14 cellular contexts compared by ENCODE assay signal in the genomic region with DNA sequence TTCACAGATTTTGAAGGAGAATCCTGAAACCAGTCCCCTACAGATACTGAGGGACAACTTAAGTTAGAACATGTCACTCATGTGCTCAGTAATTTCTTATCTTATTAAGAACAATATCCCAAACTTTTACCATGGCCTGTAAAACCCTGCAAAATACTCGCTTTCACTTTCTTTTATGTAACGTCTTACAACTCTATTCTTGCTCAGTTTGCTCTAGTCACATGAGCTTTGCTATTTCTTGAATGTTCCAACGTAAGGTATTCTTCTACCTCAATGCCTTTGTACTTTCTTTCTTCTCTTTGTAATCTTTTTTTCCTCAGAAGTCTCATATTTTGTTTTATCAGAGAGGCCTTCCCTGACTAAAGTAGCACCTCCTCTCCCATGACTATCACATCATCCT. TPM values are rescaled to one million over a fixed set of nuclear protein-coding genes. Genes with fewer than 3 reads are reported as not detected.
A peak's percentile ranks its signal among the peaks of the same experiment; 100 is the strongest.
DNase-seq lines count a peak whose midpoint lies in the region; ATAC-seq and TF ChIP-seq lines count a peak whose summit lies in the region.
"Had no signal": no experiment of that assay in that cellular context is flagged by ENCODE, and none has a peak within 500 bp of the region (broad histone marks: within the 10 kb centered on the region; RNA-seq: fewer than 3 reads in every experiment).

No MANE protein-coding gene starts in this region.

- DNase-seq in activated CD8-positive, alpha-beta T cell treated with anti-CD3 and anti-CD28 coated beads for 36 hours: no peak
- DNase-seq in HuH-7.5 (ENCODE audit: low spot score) (no peak), NCI-H1930 (lab: John Stamatoyannopoulos, UW) (no peak), mucosa of descending colon (no peak)
- no peak for DNase-seq in stimulated activated CD4-positive, alpha-beta T cell treated with anti-CD3 and anti-CD28 coated beads, Interleukin-4, amount 100 ng/mL, for 24 hours
- DNase-seq: activated CD4-positive, CD25-positive, alpha-beta regulatory T cell treated with anti-CD3 and anti-CD28 coated beads, Interleukin-2, amount 50 U/mL, for 72 hours; H9; NCI-H2107 had no signal

- H3K4me1 ChIP-seq in BLaER1 (peaks cover 13% of the 10 kb centered on the region), mucosa of descending colon (ENCODE audit: low read depth) (no peaks in the 10 kb centered on the region)

- ATAC-seq in GM18861 (IDR thresholded peaks at IDR 0.05; ENCODE audit: unreplicated experiment) (peak; percentile 50), HG02759 (IDR thresholded peaks at IDR 0.05; ENCODE audit: unreplicated experiment) (peak; percentile 62), mucosa of descending colon (no peak)
- no peak for ATAC-seq in activated CD8-positive, alpha-beta T cell treated with anti-CD3 and anti-CD28 coated beads for 36 hours
- ATAC-seq: Right ventricle myocardium inferior had no signal

- peaks cover 18% of the 10 kb centered on the region; the same call in 1 of the 2 replicates for H3K36me3 ChIP-seq in BLaER1
- H3K36me3 ChIP-seq in mucosa of descending colon (ENCODE audit: low read depth): no peaks in the 10 kb centered on the region

- no peak overlapping the region for H3K4me3 ChIP-seq in BLaER1
- no peak overlapping the region for H3K4me3 ChIP-seq in mucosa of descending colon
- H3K4me3 ChIP-seq: skin epidermis had no signal

- H3K9me3 Mint-ChIP-seq in activated CD8-positive, alpha-beta T cell treated with anti-CD3 and anti-CD28 coated beads for 36 hours: no peaks in the 10 kb centered on the region
- H3K9me3 Mint-ChIP-seq: H9 had no signal

- H3K9me3 ChIP-seq in BLaER1 (peaks cover 8% of the 10 kb centered on the region), mucosa of descending colon (no peaks in the 10 kb centered on the region)

- CTCF ChIA-PET in activated CD8-positive, alpha-beta T cell treated with anti-CD3 and anti-CD28 coated beads for 36 hours (lab: Charles Lee): no interaction called here

- peak overlapping the region; percentile 41 for H3K4me3 Mint-ChIP-seq in activated CD8-positive, alpha-beta T cell treated with anti-CD3 and anti-CD28 coated beads for 36 hours
- H3K4me3 Mint-ChIP-seq: H9 had no signal

- H3K36me3 Mint-ChIP-seq in activated CD8-positive, alpha-beta T cell treated with anti-CD3 and anti-CD28 coated beads for 36 hours (ENCODE audit: low read depth): peaks cover 8% of the 10 kb centered on the region

- H3K27me3 ChIP-seq in BLaER1: no peaks in the 10 kb centered on the region

- POLR2A ChIA-PET in activated CD8-positive, alpha-beta T cell treated with anti-CD3 and anti-CD28 coated beads for 36 hours (lab: Charles Lee): no interaction called here

- H3K4me2 ChIP-seq in BLaER1: peak overlapping the region; percentile 69

- H4K20me1 ChIP-seq in BLaER1: no peaks in the 10 kb centered on the region

- H3K4me1 Mint-ChIP-seq in activated CD8-positive, alpha-beta T cell treated with anti-CD3 and anti-CD28 coated beads for 36 hours (ENCODE audit: low read depth): peaks cover 7% of the 10 kb centered on the region
- H3K4me1 Mint-ChIP-seq: H9 had no signal

- H3K27ac Mint-ChIP-seq in activated CD8-positive, alpha-beta T cell treated with anti-CD3 and anti-CD28 coated beads for 36 hours: peak overlapping the region; percentile 29

- no peaks in the 10 kb centered on the region for H3K27me3 Mint-ChIP-seq in activated CD8-positive, alpha-beta T cell treated with anti-CD3 and anti-CD28 coated beads for 36 hours

- 0 out of 2 replicates have a peak overlapping the region, but pooled peaks have one; percentile 49 for H3K27ac ChIP-seq in BLaER1
- H3K27ac ChIP-seq: C4-2B, skin epidermis had no signal

- intact Hi-C loops in activated CD8-positive, alpha-beta T cell treated with anti-CD3 and anti-CD28 coated beads for 36 hours (cut with micrococcal nuclease): no loop called here
- intact Hi-C loops in mucosa of descending colon (cut with DNase I, micrococcal nuclease): no loop called here

- TF ChIP-seq CTCF in activated CD8-positive, alpha-beta T cell treated with anti-CD3 and anti-CD28 coated beads for 36 hours (IDR thresholded peaks at IDR 0.05): no peak
- no peak for TF ChIP-seq CTCF in mucosa of descending colon (IDR thresholded peaks at IDR 0.05)

- peak overlapping the region; percentile 45; the same call in 1 of the 2 replicates for H3K9ac ChIP-seq in BLaER1

RNA-seq across cellular contexts. Expression of a gene that starts 14.1 kb away (rescaled TPM):
- 10 to 100 TPM in 1 of 2 experiments, 1 to 10 TPM in 1; 8.2 to 11.3 TPM for total RNA-seq in activated CD8-positive, alpha-beta T cell treated with anti-CD3 and anti-CD28 coated beads for 36 hours
- 10 to 100 TPM; 19.3 to 36.8 (median 19.3) TPM for total RNA-seq in mucosa of descending colon

RNA-seq across cellular contexts. Expression of a gene that starts 46.1 kb away (rescaled TPM):
- not detected for total RNA-seq in activated CD8-positive, alpha-beta T cell treated with anti-CD3 and anti-CD28 coated beads for 36 hours
- total RNA-seq in mucosa of descending colon: under 1 TPM in 1 of 3 donors, not detected in 2; 0.65 TPM
- total RNA-seq: Right ventricle myocardium inferior had no signal

Comparison
In these comparisons a context has a peak if more than half of its experiments do, and no peak if none do; other contexts are left out.
1. ATAC-seq: peak in GM18861 (single experiment) and HG02759 (single experiment); none in activated CD8-positive, alpha-beta T cell treated with anti-CD3 and anti-CD28 coated beads for 36 hours (single experiment) and mucosa of descending colon (single experiment).